ENCODE assay signal across 10 cellular contexts in genomic region chr11:59918987-59919589, GRCh38. TPM values are rescaled to one million over a fixed set of nuclear protein-coding genes. Genes with fewer than 3 reads are reported as not detected.
DNase-seq lines count a peak whose midpoint lies in the region; ATAC-seq and TF ChIP-seq lines count a peak whose summit lies in the region.
"Had no signal": no experiment of that assay in that cellular context is flagged by ENCODE, and none has a peak within 500 bp of the region (broad histone marks: within the 10 kb centered on the region; RNA-seq: fewer than 3 reads in every experiment).

No MANE protein-coding gene starts in this region.

- no peak for TF ChIP-seq POLR2A in HCT116 (IDR thresholded peaks at IDR 0.05; ENCODE audit: borderline replicate concordance, extremely low read depth, insufficient read depth, insufficient read length)

- peak; percentile 60 to 81 (median 77) for TF ChIP-seq CTCF in HCT116 (IDR thresholded peaks at IDR 0.05 in 2 of 3, conservative IDR thresholded peaks at IDR 0.05 in 1 of 3; ENCODE audit: borderline replicate concordance in 1 of 3, insufficient read depth in 1 of 3, low read depth in 2 of 3, low read length in 2 of 3)
- peak; percentile 59 for TF ChIP-seq CTCF in fibroblast of pulmonary artery (IDR thresholded peaks at IDR 0.05; ENCODE audit: low read length, missing control alignments)
- TF ChIP-seq CTCF in right atrium auricular region (IDR thresholded peaks at IDR 0.05) = peak in 1 of 2 donors; percentile 41

- DNase-seq in DMS53 (lab: John Stamatoyannopoulos, UW) = peak; percentile 72
- DNase-seq in HCT116 (ENCODE audit: low read depth, low spot score) = peak; percentile 56
- peak; percentile 13 for DNase-seq in RPMI8226
- DNase-seq in fibroblast of pulmonary artery (ENCODE audit: low read depth) = peak; percentile 75
- DNase-seq in stromal cell of bone marrow (ENCODE audit: low read depth) = peak; percentile 10
- DNase-seq in DMS79 (lab: John Stamatoyannopoulos, UW) = no peak
- DNase-seq in right atrium auricular region (ENCODE audit: low spot score) = no peak

- POLR2A ChIA-PET in HCT116 (lab: Charles Lee) = interaction anchor here (0.5 to 1.1 kb wide), 2 partner anchors 109 to 358 kb away, joined by 3 read pairs; partner anchors contain the start of gene MRPL16

- H3K4me1 ChIP-seq in HCT116 (ENCODE audit: control insufficient read depth in 1 of 2, insufficient read depth in 2 of 2, low read length in 2 of 2) = no peaks in the 10 kb centered on the region
- H3K4me1 ChIP-seq in right atrium auricular region = no peaks in the 10 kb centered on the region

- H3K4me2 ChIP-seq in HCT116 (ENCODE audit: low read length) = no peak overlapping the region

- H3K27ac ChIP-seq in HCT116 (ENCODE audit: low read depth, low read length) (no peak overlapping the region), right atrium auricular region (no peak overlapping the region)

- H3K27me3 ChIP-seq in HCT116 (ENCODE audit: insufficient read depth, low read length) (no peaks in the 10 kb centered on the region), right atrium auricular region (no peaks in the 10 kb centered on the region)

- intact Hi-C loops in HCT116 (cut with micrococcal nuclease) = loop anchor here (1.0 to 5.0 kb wide), 3 partner anchors 96 to 213 kb away; partner anchors contain the start of gene STX3

- H3K9ac ChIP-seq in HCT116 (ENCODE audit: low read length) = no peak overlapping the region

- CTCF ChIA-PET in HCT116 (lab: Charles Lee) = interaction anchor here (0.6 to 2.6 kb wide), 21 partner anchors 9 to 332 kb away, joined by 3 to 37 read pairs (median 4); partner anchors contain the start of genes CBLIF, MRPL16 and STX3

- H3K9me2 ChIP-seq in HCT116 (ENCODE audit: insufficient read depth) = no peaks in the 10 kb centered on the region

- TF ChIP-seq RAD21 in HCT116 (IDR thresholded peaks at IDR 0.05; ENCODE audit: low read depth) = peak; percentile 89

- no peaks in the 10 kb centered on the region for H3K36me3 ChIP-seq in HCT116 (ENCODE audit: control insufficient read depth in 1 of 2, insufficient read depth in 2 of 2, low read length in 2 of 2)
- no peaks in the 10 kb centered on the region for H3K36me3 ChIP-seq in right atrium auricular region

- H3K9me3 ChIP-seq in HCT116 (ENCODE audit: control insufficient read depth in 1 of 2, insufficient read depth in 1 of 2, low read depth in 1 of 2, low read length in 2 of 2) (peaks cover 4 to 13% of the 10 kb centered on the region in 2 experiments; a peak in 2 of 4 replicates), right atrium auricular region (peaks cover 12 to 28% of the 10 kb centered on the region in 2 donors)

- no peaks in the 10 kb centered on the region for H4K20me1 ChIP-seq in HCT116 (ENCODE audit: insufficient read depth)

- ATAC-seq in HCT116 (peak; percentile 85), GM18511 (IDR thresholded peaks at IDR 0.05; ENCODE audit: unreplicated experiment) (no peak)
- ATAC-seq: naive thymus-derived CD8-positive, alpha-beta T cell had no signal

- no TSS peak for BruUV-seq in HCT116 (replicated peaks; lab: Mats Ljungman, UMichigan)

- H3K4me3 ChIP-seq in HCT116 (replicated peaks in 1 of 2; ENCODE audit: low read depth in 1 of 2, low read length in 2 of 2) (no peak overlapping the region), fibroblast of pulmonary artery (replicated peaks; ENCODE audit: low read depth, low read length) (no peak overlapping the region), right atrium auricular region (no peak overlapping the region)

- peak overlapping the region; percentile 75 for H2AFZ ChIP-seq in HCT116 (ENCODE audit: low read depth, low read length, poor library complexity, severe bottlenecking)

- RAD21 ChIA-PET in HCT116 (lab: Charles Lee; ENCODE audit: low non-redundant PET in 1 of 2, low total read pairs in 2 of 2, uncharacterized antibody in 2 of 2, unreplicated experiment in 2 of 2) = interaction anchor here (0.7 to 1.8 kb wide), 2 partner anchors 96 kb away, joined by 3 to 9 read pairs; no protein-coding TSS in a partner anchor

- H3K79me2 ChIP-seq in HCT116 (ENCODE audit: insufficient read depth, low read length) = no peaks in the 10 kb centered on the region

TF ChIP-seq in HCT116, 20 proteins besides CTCF, POLR2A, EP300 and RAD21:
- no peak for TF ChIP-seq SRF (IDR thresholded peaks at IDR 0.05; ENCODE audit: low read depth)
- TF ChIP-seq POLR2AphosphoS5 (IDR thresholded peaks at IDR 0.05; ENCODE audit: low read depth, low read length) = no peak
- TF ChIP-seq FOSL1 (IDR thresholded peaks at IDR 0.05; ENCODE audit: low read depth) = no peak
- no peak for TF ChIP-seq EZH2 (IDR thresholded peaks at IDR 0.05)
- TF ChIP-seq REST (IDR thresholded peaks at IDR 0.05; ENCODE audit: low read depth) = no peak
- no peak for TF ChIP-seq SIN3A (IDR thresholded peaks at IDR 0.05; ENCODE audit: low read depth)
- no peak for TF ChIP-seq JUND (IDR thresholded peaks at IDR 0.05)
- no peak for TF ChIP-seq ATF3 (IDR thresholded peaks at IDR 0.05)
- no peak for TF ChIP-seq ELF1 (IDR thresholded peaks at IDR 0.05; ENCODE audit: borderline replicate concordance, low read depth)
- TF ChIP-seq SP1 (IDR thresholded peaks at IDR 0.05; ENCODE audit: low read depth) = no peak
- no peak for TF ChIP-seq CEBPB (IDR thresholded peaks at IDR 0.05; ENCODE audit: low read depth)
- TF ChIP-seq ZBTB33 (IDR thresholded peaks at IDR 0.05; ENCODE audit: extremely low read depth, insufficient replicate concordance, low read length) = no peak
- TF ChIP-seq CBX3 (IDR thresholded peaks at IDR 0.05; ENCODE audit: low read depth) = no peak

RNA-seq across cellular contexts. Expression of gene OOSP1, which starts 19.1 kb away (rescaled TPM):
- total RNA-seq in HCT116 (2021; ENCODE audit: unreplicated experiment) (not detected), right atrium auricular region (not detected)
- not detected in 2 replicates for polyA plus RNA-seq in HCT116 (2012)
- total RNA-seq: naive thymus-derived CD8-positive, alpha-beta T cell; T-helper 1 cell treated with Interleukin-12 subunit alpha and Interleukin-12 subunit beta and Interleukin-4 antibody, amounts not matched to agents 30 ng/mL and 1 ng/mL, for 36 hours had no signal
- polyA plus RNA-seq: naive thymus-derived CD8-positive, alpha-beta T cell had no signal

RNA-seq across cellular contexts. Expression of gene OOSP3, which starts 40.5 kb away (rescaled TPM):
- not detected for total RNA-seq in HCT116 (2021; ENCODE audit: unreplicated experiment)
- not detected in 2 replicates for polyA plus RNA-seq in HCT116 (2012)
- total RNA-seq in right atrium auricular region = not detected
- total RNA-seq: naive thymus-derived CD8-positive, alpha-beta T cell; T-helper 1 cell treated with Interleukin-12 subunit alpha and Interleukin-12 subunit beta and Interleukin-4 antibody, amounts not matched to agents 30 ng/mL and 1 ng/mL, for 36 hours had no signal

RNA-seq across cellular contexts. Expression of gene OOSP4A, which starts 44.7 kb away (rescaled TPM):
- total RNA-seq in HCT116 (2021; ENCODE audit: unreplicated experiment) (not detected), right atrium auricular region (not detected)
- polyA plus RNA-seq in HCT116 (2012) = not detected in 2 replicates
- total RNA-seq: naive thymus-derived CD8-positive, alpha-beta T cell; T-helper 1 cell treated with Interleukin-12 subunit alpha and Interleukin-12 subunit beta and Interleukin-4 antibody, amounts not matched to agents 30 ng/mL and 1 ng/mL, for 36 hours had no signal
- polyA plus RNA-seq: naive thymus-derived CD8-positive, alpha-beta T cell had no signal

RNA-seq across cellular contexts. Expression of gene TCN1, which starts 52.8 kb away (rescaled TPM):
- total RNA-seq in HCT116 (2021; ENCODE audit: unreplicated experiment) (1.7 TPM), right atrium auricular region (not detected)
- 1.6 and 1.8 TPM in 2 replicates for polyA plus RNA-seq in HCT116 (2012)
- total RNA-seq: naive thymus-derived CD8-positive, alpha-beta T cell; T-helper 1 cell treated with Interleukin-12 subunit alpha and Interleukin-12 subunit beta and Interleukin-4 antibody, amounts not matched to agents 30 ng/mL and 1 ng/mL, for 36 hours had no signal
- polyA plus RNA-seq: naive thymus-derived CD8-positive, alpha-beta T cell had no signal

Comparison
In these comparisons a context has a peak if more than half of its experiments do, and no peak if none do; other contexts are left out.
1. DNase-seq: peak in DMS53 (single experiment), HCT116 (single experiment), RPMI8226 (single experiment), fibroblast of pulmonary artery (single experiment) and stromal cell of bone marrow (single experiment); none in DMS79 (single experiment) and right atrium auricular region (single experiment).